ENCODE assay signal across 1 cellular context in genomic region chr5:39167141-39167972, GRCh38.
TF ChIP-seq lines count a peak whose summit lies in the region.

No MANE protein-coding gene starts in this region.

TF ChIP-seq in K562, 482 proteins besides CTCF, POLR2A, EP300 and RAD21 (continued from another document and continues in another):
- TF ChIP-seq HNRNPL (IDR thresholded peaks at IDR 0.05; ENCODE audit: low read depth, low read length) (no peak), NR1H2 (CRISPR knock-in tag; IDR thresholded peaks at IDR 0.05) (no peak), TOE1 (IDR thresholded peaks at IDR 0.05; ENCODE audit: borderline replicate concordance) (0 out of 2 replicates have a peak, but pooled peaks have one; percentile 30), TOE1 (CRISPR knock-in tag; IDR thresholded peaks at IDR 0.05; ENCODE audit: borderline replicate concordance, low read depth) (no peak), BRD9 (IDR thresholded peaks at IDR 0.05; ENCODE audit: low read depth, partially characterized antibody) (peak; percentile 82), POLR3G (IDR thresholded peaks at IDR 0.05; ENCODE audit: extremely low read depth, insufficient read length, insufficient replicate concordance) (no peak), THAP12 (CRISPR knock-in tag; IDR thresholded peaks at IDR 0.05) (no peak), CEBPZ (IDR thresholded peaks at IDR 0.05; ENCODE audit: borderline replicate concordance, low read depth, low read length) (no peak), PCBP2 (IDR thresholded peaks at IDR 0.05; ENCODE audit: low read depth, low read length, poor library complexity, severe bottlenecking) (no peak), EGR1 (conservative IDR thresholded peaks at IDR 0.05) (no peak), RBM15 (IDR thresholded peaks at IDR 0.05; ENCODE audit: insufficient read depth, low read length) (no peak), RREB1 (CRISPR knock-in tag; IDR thresholded peaks at IDR 0.05) (no peak), SRSF7 (optimal IDR thresholded peaks at IDR 0.05; ENCODE audit: low read depth, low read length) (no peak), ZNF75A (CRISPR knock-in tag; IDR thresholded peaks at IDR 0.05) (no peak), CXXC5 (CRISPR knock-in tag; IDR thresholded peaks at IDR 0.05) (no peak), THRA (IDR thresholded peaks at IDR 0.05) (no peak), NFIC (IDR thresholded peaks at IDR 0.05) (no peak; the same call in 1 of the 2 replicates), PML (IDR thresholded peaks at IDR 0.05; ENCODE audit: low read length) (no peak), CEBPB (tag; IDR thresholded peaks at IDR 0.05) (no peak), RBM25 (IDR thresholded peaks at IDR 0.05; ENCODE audit: low read depth, low read length, severe bottlenecking) (no peak), POLR2AphosphoS2 (IDR thresholded peaks at IDR 0.05; ENCODE audit: low read length) (no peak), MLLT1 (IDR thresholded peaks at IDR 0.05) (peak in 1 of 2 experiments; percentile 11; a peak in 1 of 4 replicates), STAT5B (CRISPR knock-in tag; IDR thresholded peaks at IDR 0.05) (no peak), CBFB (CRISPR knock-in tag; IDR thresholded peaks at IDR 0.05) (no peak), CHD1 (IDR thresholded peaks at IDR 0.05; ENCODE audit: low read length) (no peak), SUPT5H (IDR thresholded peaks at IDR 0.05) (no peak), TFAP4 (CRISPR knock-in tag; IDR thresholded peaks at IDR 0.05; ENCODE audit: borderline replicate concordance) (no peak), CEBPG (CRISPR knock-in tag; IDR thresholded peaks at IDR 0.05) (no peak), CEBPG (tag; conservative IDR thresholded peaks at IDR 0.05 in 1 of 2, IDR thresholded peaks at IDR 0.05 in 1 of 2) (no peak), ID3 (CRISPR knock-in tag; IDR thresholded peaks at IDR 0.05) (no peak), ID3 (tag; IDR thresholded peaks at IDR 0.05) (peak; percentile 97), SRSF9 (IDR thresholded peaks at IDR 0.05; ENCODE audit: borderline replicate concordance, low read depth, low read length) (no peak), DIDO1 (tag; IDR thresholded peaks at IDR 0.05; ENCODE audit: low read depth) (no peak), ZBTB7A (IDR thresholded peaks at IDR 0.05; ENCODE audit: borderline replicate concordance, control insufficient read depth, low read depth, low read length) (no peak), PHTF2 (CRISPR knock-in tag; IDR thresholded peaks at IDR 0.05) (no peak), SLC30A9 (CRISPR knock-in tag; IDR thresholded peaks at IDR 0.05) (no peak), SAFB2 (IDR thresholded peaks at IDR 0.05; ENCODE audit: borderline replicate concordance, low read depth, low read length, severe bottlenecking) (no peak), SIN3A (IDR thresholded peaks at IDR 0.05; ENCODE audit: borderline replicate concordance in 2 of 2, control insufficient read depth in 1 of 2, low read depth in 2 of 2, low read length in 2 of 2) (no peak), PURB (CRISPR knock-in tag; IDR thresholded peaks at IDR 0.05; ENCODE audit: low read depth) (no peak), NFATC3 (IDR thresholded peaks at IDR 0.05) (no peak), NFE2L1 (tag; IDR thresholded peaks at IDR 0.05; ENCODE audit: borderline replicate concordance, low read depth) (no peak), ZFPM2 (CRISPR knock-in tag; IDR thresholded peaks at IDR 0.05) (no peak), PHB2 (IDR thresholded peaks at IDR 0.05; ENCODE audit: low read depth) (no peak), EWSR1 (IDR thresholded peaks at IDR 0.05; ENCODE audit: borderline replicate concordance, low read depth, partially characterized antibody) (no peak), NCOA2 (IDR thresholded peaks at IDR 0.05; ENCODE audit: partially characterized antibody in 2 of 2) (no peak), MAX (CRISPR knock-in tag; IDR thresholded peaks at IDR 0.05) (no peak), BCLAF1 (IDR thresholded peaks at IDR 0.05; ENCODE audit: borderline replicate concordance in 1 of 2, control insufficient read depth in 1 of 2, low read depth in 2 of 2, low read length in 1 of 2) (no peak), ZNF589 (CRISPR knock-in tag; IDR thresholded peaks at IDR 0.05; ENCODE audit: low read depth) (no peak), KDM2B (CRISPR knock-in tag; IDR thresholded peaks at IDR 0.05) (no peak), SMARCE1 (IDR thresholded peaks at IDR 0.05) (peak; percentile 84)
